In genomic region chr17:77125432-77125901, GRCh38 we compare ENCODE assay signal across 10 cellular contexts. TPM values are rescaled to one million over a fixed set of nuclear protein-coding genes. Genes with fewer than 3 reads are reported as not detected.
DNase-seq lines count a peak whose midpoint lies in the region; ATAC-seq and FAIRE-seq lines count a peak whose summit lies in the region.
"Had no signal": no experiment of that assay in that cellular context is flagged by ENCODE, and none has a peak within 500 bp of the region (broad histone marks: within the 10 kb centered on the region; RNA-seq: fewer than 3 reads in every experiment).

No MANE protein-coding gene starts in this region.

- H3K79me1 ChIP-seq in trophoblast cell (ENCODE audit: low read length), result peaks cover 16% of the 10 kb centered on the region

- no peak overlapping the region for H3K4me3 ChIP-seq in trophoblast cell (ENCODE audit: low read depth, low read length)

- no peak overlapping the region for H2AFZ ChIP-seq in trophoblast cell (ENCODE audit: insufficient read depth, low read length, poor library complexity)

- H4K12ac ChIP-seq in trophoblast cell (ENCODE audit: low read depth, low read length), result no peak overlapping the region

- WGBS in trophoblast cell (ENCODE audit: extremely low coverage, insufficient coverage, insufficient read length), result no CpG with 5 or more reads among the region's 8 CpGs

- H4K91ac ChIP-seq in trophoblast cell (ENCODE audit: low read depth, low read length), result no peak overlapping the region

- H3K4me2 ChIP-seq in trophoblast cell (ENCODE audit: low read length), result no peak overlapping the region

- no peak overlapping the region for H2AK5ac ChIP-seq in trophoblast cell (ENCODE audit: low read length)

- no peak overlapping the region for H3K9ac ChIP-seq in trophoblast cell (ENCODE audit: low read length)

- H3K4me1 ChIP-seq in trophoblast cell (ENCODE audit: control insufficient read depth in 1 of 2, insufficient read depth in 2 of 2, low read length in 2 of 2), result peaks cover 8 to 16% of the 10 kb centered on the region in 2 experiments

- H3K27me3 ChIP-seq in trophoblast cell (ENCODE audit: insufficient read depth, low read length), result no peaks in the 10 kb centered on the region

- H3K14ac ChIP-seq in trophoblast cell (ENCODE audit: low read length), result no peak overlapping the region

- no peak overlapping the region for H3K23ac ChIP-seq in trophoblast cell (ENCODE audit: low read length)

- no peaks in the 10 kb centered on the region for H3K9me3 ChIP-seq in trophoblast cell (ENCODE audit: insufficient read depth, low read depth, low read length)

- DNase-seq in GM03348 (ENCODE audit: low spot score) (peak; percentile 80), RCC 7860 (ENCODE audit: low spot score) (peak; percentile 100), epithelial cell of prostate (ENCODE audit: low read depth, low spot score) (peak; percentile 89), trophoblast cell (peak; percentile 90 to 91), AML-193 (lab: John Stamatoyannopoulos, UW) (no peak), epidermal melanocyte (ENCODE audit: insufficient read length, low spot score) (no peak), retina (no peak)
- DNase-seq: midbrain had no signal

- no peak overlapping the region for H2BK5ac ChIP-seq in trophoblast cell (ENCODE audit: low read depth, low read length, poor library complexity)

- no peak overlapping the region for H2BK12ac ChIP-seq in trophoblast cell (ENCODE audit: low read length)

- no peaks in the 10 kb centered on the region for H3K36me3 ChIP-seq in trophoblast cell (ENCODE audit: control insufficient read depth in 1 of 2, insufficient read depth in 2 of 2, low read length in 2 of 2)

- no peaks in the 10 kb centered on the region for H3K79me2 ChIP-seq in trophoblast cell (ENCODE audit: control insufficient read depth, insufficient read depth, low read length, poor library complexity)

- peak; percentile 96 for FAIRE-seq in RCC 7860 (lab: Jason Lieb, UNC)
- FAIRE-seq: GM18507 had no signal

- peak overlapping the region; percentile 98 for H3K27ac ChIP-seq in epithelial cell of prostate
- H3K27ac ChIP-seq in trophoblast cell (ENCODE audit: low read depth, low read length), result no peak overlapping the region

- H2BK120ac ChIP-seq in trophoblast cell (ENCODE audit: insufficient read depth, low read length, poor library complexity), result no peak overlapping the region

- ATAC-seq in GM18870 (IDR thresholded peaks at IDR 0.05; ENCODE audit: unreplicated experiment), result no peak

- no peak overlapping the region for H3K18ac ChIP-seq in trophoblast cell (ENCODE audit: low read length)

- H4K8ac ChIP-seq in trophoblast cell (ENCODE audit: low read depth, low read length), result no peak overlapping the region

- H3K4ac ChIP-seq in trophoblast cell (ENCODE audit: low read depth, low read length), result no peak overlapping the region

RNA-seq across cellular contexts. Expression of gene SEC14L1, which starts 15.3 kb away (rescaled TPM):
- 71.4 and 71.6 TPM in 2 replicates for polyA plus RNA-seq in trophoblast cell (2013)

Comparison
In these comparisons a context has a peak if more than half of its experiments do, and no peak if none do; other contexts are left out.
1. DNase-seq: peak in GM03348 (single experiment), RCC 7860 (single experiment), epithelial cell of prostate (single experiment) and trophoblast cell (2 of 2); none in AML-193 (0 of 2), epidermal melanocyte (single experiment) and retina (single experiment).